9 cellular contexts compared by ENCODE assay signal in genomic region chrX:15988661-15989603, GRCh38.
DNase-seq lines count a peak whose midpoint lies in the region; ATAC-seq, FAIRE-seq and TF ChIP-seq lines count a peak whose summit lies in the region.
"Had no signal": no experiment of that assay in that cellular context is flagged by ENCODE, and none has a peak within 500 bp of the region (broad histone marks: within the 10 kb centered on the region; RNA-seq: fewer than 3 reads in every experiment).

No MANE protein-coding gene starts in this region.

- H3K27ac ChIP-seq in breast epithelium (peak overlapping the region in 1 of 2 donors; percentile 19), RWPE1 (no peak overlapping the region)

- H3K27ac Mint-ChIP-seq in MCF 10A (ENCODE audit: low read depth, unreplicated experiment), result no peak overlapping the region
- H3K27ac Mint-ChIP-seq in activated CD8-positive, alpha-beta T cell treated with anti-CD3 and anti-CD28 coated beads for 36 hours, result no peak overlapping the region
- H3K27ac Mint-ChIP-seq: CD14-positive monocyte had no signal

- H3K4me3 ChIP-seq in breast epithelium, result no peak overlapping the region

- no peak for ATAC-seq in activated CD8-positive, alpha-beta T cell treated with anti-CD3 and anti-CD28 coated beads for 36 hours

- no peaks in the 10 kb centered on the region for H3K36me3 ChIP-seq in breast epithelium

- no peak for TF ChIP-seq POLR2A in breast epithelium (IDR thresholded peaks at IDR 0.05)

- TF ChIP-seq CTCF in MCF 10A (IDR thresholded peaks at IDR 0.05; ENCODE audit: unreplicated experiment) (no peak), breast epithelium (IDR thresholded peaks at IDR 0.05) (no peak), RWPE1 (conservative IDR thresholded peaks at IDR 0.05; ENCODE audit: low read depth) (no peak)
- no peak for TF ChIP-seq CTCF in activated CD8-positive, alpha-beta T cell treated with anti-CD3 and anti-CD28 coated beads for 36 hours (IDR thresholded peaks at IDR 0.05)

- BruUV-seq in MCF 10A (replicated peaks; lab: Mats Ljungman, UMichigan), result no TSS peak

- H3K4me1 Mint-ChIP-seq in MCF 10A (ENCODE audit: insufficient read depth, unreplicated experiment), result peaks cover 5% of the 10 kb centered on the region
- peaks cover 7% of the 10 kb centered on the region for H3K4me1 Mint-ChIP-seq in activated CD8-positive, alpha-beta T cell treated with anti-CD3 and anti-CD28 coated beads for 36 hours (ENCODE audit: low read depth)

- CTCF ChIA-PET in MCF 10A (lab: Yijun Ruan, JAX), result interaction anchor here (0.5 to 1.0 kb wide), 2 partner anchors 14 to 27 kb away, joined by 3 to 5 read pairs; no protein-coding TSS in a partner anchor
- CTCF ChIA-PET in RWPE1 (lab: Yijun Ruan, JAX), result interaction anchor here (0.6 kb wide), 1 partner anchor 116 kb away, joined by 3 read pairs; no protein-coding TSS in a partner anchor
- CTCF ChIA-PET in activated CD8-positive, alpha-beta T cell treated with anti-CD3 and anti-CD28 coated beads for 36 hours (lab: Charles Lee), result no interaction called here

- H3K27me3 ChIP-seq in breast epithelium, result peaks cover 0 to 22% of the 10 kb centered on the region in 2 donors

- DNase-seq in MCF 10A (ENCODE audit: unreplicated experiment), result peak; percentile 60
- no peak for DNase-seq in breast epithelium (ENCODE audit: low spot score in 2 of 2)
- peak; percentile 20 for DNase-seq in RWPE1 (ENCODE audit: low spot score)
- DNase-seq in foreskin melanocyte, result peak; percentile 82
- peak; percentile 9 for DNase-seq in urothelium cell line (ENCODE audit: low spot score)
- no peak for DNase-seq in activated CD8-positive, alpha-beta T cell treated with anti-CD3 and anti-CD28 coated beads for 36 hours
- no peak for DNase-seq in NCI-H524 (lab: John Stamatoyannopoulos, UW)
- DNase-seq in activated CD8-positive, alpha-beta memory T cell treated with anti-CD3 and anti-CD28 coated beads, Interleukin-2, amount 50 U/mL, for 4 hours, result no peak

- H3K9me3 ChIP-seq in breast epithelium, result no peaks in the 10 kb centered on the region

- H3K27me3 Mint-ChIP-seq in MCF 10A (ENCODE audit: insufficient read depth, unreplicated experiment), result peaks cover 31% of the 10 kb centered on the region
- H3K27me3 Mint-ChIP-seq in activated CD8-positive, alpha-beta T cell treated with anti-CD3 and anti-CD28 coated beads for 36 hours, result peaks cover 11% of the 10 kb centered on the region

- intact Hi-C loops in MCF 10A (cut with micrococcal nuclease), result no loop called here
- intact Hi-C loops in breast epithelium (cut with DNase I; ENCODE audit: low total_unique reads), result loop anchor here (2.0 kb wide), 1 partner anchor 60 kb away; no protein-coding TSS in a partner anchor
- intact Hi-C loops in activated CD8-positive, alpha-beta T cell treated with anti-CD3 and anti-CD28 coated beads for 36 hours (cut with micrococcal nuclease), result no loop called here

- H3K36me3 Mint-ChIP-seq in MCF 10A (ENCODE audit: insufficient read depth, unreplicated experiment), result no peaks in the 10 kb centered on the region
- H3K36me3 Mint-ChIP-seq in activated CD8-positive, alpha-beta T cell treated with anti-CD3 and anti-CD28 coated beads for 36 hours (ENCODE audit: low read depth), result no peaks in the 10 kb centered on the region

- no peak overlapping the region for H3K4me3 Mint-ChIP-seq in MCF 10A (ENCODE audit: unreplicated experiment)
- H3K4me3 Mint-ChIP-seq in activated CD8-positive, alpha-beta T cell treated with anti-CD3 and anti-CD28 coated beads for 36 hours, result no peak overlapping the region
- H3K4me3 Mint-ChIP-seq: CD14-positive monocyte had no signal

- H3K9me3 Mint-ChIP-seq in MCF 10A (ENCODE audit: unreplicated experiment), result no peaks in the 10 kb centered on the region
- H3K9me3 Mint-ChIP-seq in activated CD8-positive, alpha-beta T cell treated with anti-CD3 and anti-CD28 coated beads for 36 hours, result peaks cover 5% of the 10 kb centered on the region

- FAIRE-seq in urothelium cell line (lab: Jason Lieb, UNC), result no peak

- POLR2A ChIA-PET in MCF 10A (lab: Yijun Ruan, JAX) (interaction anchor here (1.0 kb wide), 1 partner anchor 15 kb away, joined by 3 read pairs; no protein-coding TSS in a partner anchor), RWPE1 (lab: Yijun Ruan, JAX; ENCODE audit: low non-redundant PET) (no interaction called here)
- POLR2A ChIA-PET in activated CD8-positive, alpha-beta T cell treated with anti-CD3 and anti-CD28 coated beads for 36 hours (lab: Charles Lee), result no interaction called here

- no peaks in the 10 kb centered on the region for H3K4me1 ChIP-seq in breast epithelium

Comparison
In these comparisons a context has a peak if more than half of its experiments do, and no peak if none do; other contexts are left out.
1. DNase-seq: peak in MCF 10A (single experiment), RWPE1 (single experiment), foreskin melanocyte (single experiment) and urothelium cell line (single experiment); none in breast epithelium (0 of 2), activated CD8-positive, alpha-beta T cell treated with anti-CD3 and anti-CD28 coated beads for 36 hours (single experiment), NCI-H524 (0 of 2) and activated CD8-positive, alpha-beta memory T cell treated with anti-CD3 and anti-CD28 coated beads, Interleukin-2, amount 50 U/mL, for 4 hours (single experiment).